ENCODE assay signal across 8 cellular contexts in genomic region chr1:184881941-184882648, GRCh38.
DNase-seq lines count a peak whose midpoint lies in the region; ATAC-seq and TF ChIP-seq lines count a peak whose summit lies in the region.

No MANE protein-coding gene starts in this region.

- H3K27me3 ChIP-seq in ascending aorta, result no peaks in the 10 kb centered on the region
- no peaks in the 10 kb centered on the region for H3K27me3 ChIP-seq in prostate gland (replicated peaks; ENCODE audit: insufficient read depth)
- H3K27me3 ChIP-seq in left lung, result no peaks in the 10 kb centered on the region

- WGBS in prostate gland, result 38% methylated on average over 6 of the region's 6 CpGs

- peak overlapping the region; percentile 86 to 93 for H3K27ac ChIP-seq in ascending aorta
- peak overlapping the region; percentile 61 to 79 for H3K27ac ChIP-seq in prostate gland
- H3K27ac ChIP-seq in left lung, result peak overlapping the region in 1 of 2 donors; percentile 33

- TF ChIP-seq CTCF in ascending aorta (IDR thresholded peaks at IDR 0.05), result no peak
- no peak for TF ChIP-seq CTCF in prostate gland (IDR thresholded peaks at IDR 0.05)
- no peak for TF ChIP-seq CTCF in left lung (IDR thresholded peaks at IDR 0.05)

- peak overlapping the region in 1 of 2 donors; percentile 7 for H3K4me3 ChIP-seq in ascending aorta
- no peak overlapping the region for H3K4me3 ChIP-seq in prostate gland
- H3K4me3 ChIP-seq in left lung, result no peak overlapping the region

- DNase-seq in ascending aorta (ENCODE audit: low spot score in 2 of 2), result no peak
- no peak for DNase-seq in prostate gland (ENCODE audit: low spot score)
- no peak for DNase-seq in activated gamma-delta T cell (lab: John Stamatoyannopoulos, UW)
- no peak for DNase-seq in left lung
- no peak for DNase-seq in DMS153 (lab: John Stamatoyannopoulos, UW)
- no peak for DNase-seq in islet precursor cell

- ATAC-seq in GM19035 (IDR thresholded peaks at IDR 0.05; ENCODE audit: unreplicated experiment) (peak; percentile 56), HG02981 (IDR thresholded peaks at IDR 0.05; ENCODE audit: unreplicated experiment) (peak; percentile 40), left lung (no peak)

- intact Hi-C loops in ascending aorta (cut with DNase I), result loop anchor here (1.0 to 2.0 kb wide), 3 partner anchors 44 to 91 kb away; no protein-coding TSS in a partner anchor
- intact Hi-C loops in prostate gland (cut with DNase I), result loop anchor here (5.0 kb wide), 1 partner anchor 60 kb away; no protein-coding TSS in a partner anchor
- intact Hi-C loops in left lung (cut with DNase I), result no loop called here

- H3K36me3 ChIP-seq in ascending aorta (peaks cover 0 to 8% of the 10 kb centered on the region in 2 donors), prostate gland (no peaks in the 10 kb centered on the region), left lung (peaks cover 0 to 24% of the 10 kb centered on the region in 2 donors)

- H3K4me1 ChIP-seq in ascending aorta (peaks cover 8 to 75% of the 10 kb centered on the region in 2 donors), prostate gland (replicated peaks) (no peaks in the 10 kb centered on the region), left lung (peaks cover 0 to 55% of the 10 kb centered on the region in 2 donors)

- TF ChIP-seq POLR2A in prostate gland (IDR thresholded peaks at IDR 0.05), result no peak

- H3K9me3 ChIP-seq in ascending aorta (no peaks in the 10 kb centered on the region), prostate gland (no peaks in the 10 kb centered on the region), left lung (no peaks in the 10 kb centered on the region)

Comparison
In these comparisons a context has a peak if more than half of its experiments do, and no peak if none do; other contexts are left out.
1. intact Hi-C loops: an anchor here in ascending aorta (1.0 to 2.0 kb wide) and prostate gland (5.0 kb wide); none called in left lung.